Comparison of ENCODE assay signal across 8 cellular contexts in the genomic region with DNA sequence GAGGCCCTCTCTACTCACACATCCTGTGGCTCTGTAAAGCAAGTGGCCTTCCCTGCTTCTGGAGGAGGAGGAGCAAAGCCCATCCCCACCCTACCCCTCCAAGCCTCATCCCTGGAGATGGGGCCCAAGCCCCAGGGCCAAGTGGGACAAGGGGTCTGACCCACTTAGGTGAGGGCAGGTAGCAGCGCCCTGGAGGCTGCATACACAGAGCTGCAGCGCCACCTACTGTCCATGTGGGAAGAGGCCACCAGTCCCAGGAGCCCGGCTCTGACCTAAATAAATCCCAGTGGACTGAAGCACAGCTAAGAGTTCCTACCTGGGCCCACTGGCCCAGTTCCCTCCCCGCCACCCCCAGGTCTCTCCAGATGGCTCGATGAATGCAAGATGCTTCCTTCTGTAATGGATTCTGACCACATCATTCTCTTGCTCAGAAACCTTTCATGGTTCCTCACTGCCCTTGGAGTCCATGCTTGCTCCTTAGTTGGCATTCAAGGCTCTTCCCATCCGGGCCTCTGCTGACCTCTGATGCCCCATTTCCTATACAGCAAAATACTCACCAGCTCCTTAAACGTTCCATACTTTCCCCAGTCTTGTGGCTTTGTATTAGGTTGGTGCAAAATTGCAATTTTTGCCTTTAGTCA.
A peak's percentile ranks its signal among the peaks of the same experiment; 100 is the strongest.
DNase-seq lines count a peak whose midpoint lies in the region; ATAC-seq and TF ChIP-seq lines count a peak whose summit lies in the region.

No MANE protein-coding gene starts in this region.

- peaks cover 14% of the 10 kb centered on the region for H3K4me1 Mint-ChIP-seq in activated CD4-positive, alpha-beta T cell treated with anti-CD3 and anti-CD28 coated beads, Interleukin-2, amount 10 ng/mL, durations not matched to agents 24 days and 14 days

- DNase-seq in GDM1 (lab: John Stamatoyannopoulos, UW), result peak; percentile 58
- DNase-seq in NCI-H526 treated with DMSO at 0.1 percent for 48 hours (lab: John Stamatoyannopoulos, UW), result peak; percentile 48
- DNase-seq in activated CD4-positive, alpha-beta T cell treated with anti-CD3 and anti-CD28 coated beads, Interleukin-2, amount 10 ng/mL, durations not matched to agents 24 days and 14 days, result peak; percentile 94
- DNase-seq in coronary artery (ENCODE audit: low spot score), result peak; percentile 80
- peak; percentile 86 to 88 (median 87) for DNase-seq in right lobe of liver
- peak; percentile 72 to 77 (median 73) for DNase-seq in stimulated activated CD4-positive, alpha-beta T cell treated with anti-CD3 and anti-CD28 coated beads, TNF-alpha, amount 100 ng/mL, for 4 hours (ENCODE audit: low read depth in 3 of 3)

- peaks cover 0 to 8% (median 0%) of the 10 kb centered on the region in 4 donors for H3K4me1 ChIP-seq in right lobe of liver

- no peaks in the 10 kb centered on the region for H3K36me3 Mint-ChIP-seq in activated CD4-positive, alpha-beta T cell treated with anti-CD3 and anti-CD28 coated beads, Interleukin-2, amount 10 ng/mL, durations not matched to agents 24 days and 14 days (ENCODE audit: low read depth)

- no peak for TF ChIP-seq POLR2A in right lobe of liver (IDR thresholded peaks at IDR 0.05)

- no peaks in the 10 kb centered on the region for H3K9me3 Mint-ChIP-seq in activated CD4-positive, alpha-beta T cell treated with anti-CD3 and anti-CD28 coated beads, Interleukin-2, amount 10 ng/mL, durations not matched to agents 24 days and 14 days

- H3K27ac ChIP-seq in coronary artery (no peak overlapping the region), right lobe of liver (no peak overlapping the region)

- no peaks in the 10 kb centered on the region for H3K36me3 ChIP-seq in right lobe of liver

- no peak overlapping the region for H3K27ac Mint-ChIP-seq in activated CD4-positive, alpha-beta T cell treated with anti-CD3 and anti-CD28 coated beads, Interleukin-2, amount 10 ng/mL, durations not matched to agents 24 days and 14 days

- 5% methylated on average over 4 of the region's 7 CpGs for WGBS in right lobe of liver (ENCODE audit: insufficient coverage, low coverage, low lambda C conversion rate, missing lambda C conversion rate)

- TF ChIP-seq CTCF in coronary artery (IDR thresholded peaks at IDR 0.05), result peak; percentile 77
- peak; percentile 84 to 94 (median 90) for TF ChIP-seq CTCF in right lobe of liver (IDR thresholded peaks at IDR 0.05)

- no peak overlapping the region for H3K4me3 Mint-ChIP-seq in activated CD4-positive, alpha-beta T cell treated with anti-CD3 and anti-CD28 coated beads, Interleukin-2, amount 10 ng/mL, durations not matched to agents 24 days and 14 days

- H3K27me3 ChIP-seq in right lobe of liver, result no peaks in the 10 kb centered on the region

- peaks cover 42% of the 10 kb centered on the region for H3K27me3 Mint-ChIP-seq in activated CD4-positive, alpha-beta T cell treated with anti-CD3 and anti-CD28 coated beads, Interleukin-2, amount 10 ng/mL, durations not matched to agents 24 days and 14 days

- H3K4me3 ChIP-seq in coronary artery, result no peak overlapping the region
- no peak overlapping the region for H3K4me3 ChIP-seq in right lobe of liver

- ATAC-seq in HG03280 (IDR thresholded peaks at IDR 0.05; ENCODE audit: unreplicated experiment) (peak; percentile 72), right lobe of liver (peak; percentile 90 to 99 (median 94)), GM19455 (IDR thresholded peaks at IDR 0.05; ENCODE audit: unreplicated experiment) (no peak)

- intact Hi-C loops in activated CD4-positive, alpha-beta T cell treated with anti-CD3 and anti-CD28 coated beads, Interleukin-2, amount 10 ng/mL, durations not matched to agents 24 days and 14 days (cut with micrococcal nuclease), result loop anchor here (1.0 to 10.0 kb wide), 4 partner anchors 112 to 596 kb away; no protein-coding TSS in a partner anchor
- intact Hi-C loops in right lobe of liver (cut with DNase I), result loop anchor here (5.0 kb wide), 1 partner anchor 112 kb away; a partner anchor contains a TSS

- no peaks in the 10 kb centered on the region for H3K9me3 ChIP-seq in right lobe of liver
